Comparison of ENCODE assay signal across 1 cellular context in the genomic region with DNA sequence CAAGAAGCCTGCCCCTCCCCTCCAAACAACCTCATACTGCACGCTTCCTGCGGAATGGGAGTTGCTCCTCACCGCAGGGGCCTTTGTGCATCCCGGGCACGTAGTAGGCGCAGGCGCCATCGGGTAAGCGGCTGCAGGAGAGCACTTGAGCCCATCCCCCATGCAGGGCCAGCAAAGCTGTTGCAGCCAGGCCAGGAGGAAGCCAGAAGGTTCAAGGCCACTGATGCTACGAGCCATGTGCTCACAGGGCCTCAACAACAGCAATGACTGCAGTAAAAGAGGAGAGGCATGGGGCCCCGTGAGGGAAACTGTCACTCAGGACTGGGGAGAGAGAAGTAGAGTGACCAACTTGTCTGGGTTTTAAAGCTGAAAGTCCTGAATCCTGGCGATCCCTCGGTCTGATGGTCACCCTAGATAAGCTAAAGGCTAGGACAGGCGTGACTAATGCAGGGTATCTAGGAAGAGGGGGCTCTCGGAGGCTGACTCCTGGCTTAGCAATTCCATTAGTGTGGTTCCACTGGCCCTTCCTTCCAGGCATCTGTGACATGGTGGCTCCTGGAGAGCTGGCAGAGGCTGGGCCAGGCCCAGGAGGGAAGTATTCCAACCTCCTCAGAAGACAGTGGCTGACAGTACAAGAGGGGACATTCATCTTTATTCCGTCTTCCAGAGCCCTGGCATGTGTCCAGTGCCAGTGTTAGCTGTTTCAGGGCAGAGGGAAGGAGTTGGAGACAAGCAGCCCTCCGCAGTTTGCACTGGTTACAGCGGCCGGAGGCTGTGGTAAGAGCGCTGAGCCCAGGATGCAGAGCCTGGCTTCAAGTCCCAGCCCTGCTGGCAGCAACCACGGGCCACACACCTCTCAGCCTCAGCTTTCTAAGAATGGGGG.
TF ChIP-seq lines count a peak whose summit lies in the region.

No MANE protein-coding gene starts in this region.

TF ChIP-seq in IMR-90, 13 proteins besides CTCF, POLR2A, EP300 and RAD21:
- TF ChIP-seq CEBPB (IDR thresholded peaks at IDR 0.05; ENCODE audit: low read depth, low read length) (no peak), SMC3 (IDR thresholded peaks at IDR 0.05; ENCODE audit: low read depth, low read length) (no peak), RCOR1 (IDR thresholded peaks at IDR 0.05; ENCODE audit: insufficient replicate concordance, low read length) (no peak)
